ENCODE assay signal across 7 cellular contexts in genomic region chr17:50061713-50062045, GRCh38. TPM values are rescaled to one million over a fixed set of nuclear protein-coding genes. Genes with fewer than 3 reads are reported as not detected.
DNase-seq lines count a peak whose midpoint lies in the region; ATAC-seq and TF ChIP-seq lines count a peak whose summit lies in the region.
"Not testable (repeated sequence)": the region's sequence is repeated elsewhere in the genome, so short reads cannot be mapped to it uniquely, and the experiment has no call there.

No MANE protein-coding gene starts in this region.

- not testable (repeated sequence) for H3K36me3 ChIP-seq in heart right ventricle; mucosa of rectum (ENCODE audit: control insufficient read depth in 2 of 2, insufficient read depth in 2 of 2, low read length in 2 of 2); sigmoid colon; thyroid gland

- H3K27ac ChIP-seq in VCaP: peak overlapping the region; percentile 32; the same call in 1 of the 2 replicates
- H3K27ac ChIP-seq in heart right ventricle: peak overlapping the region; percentile 72 to 97 (median 90)
- H3K27ac ChIP-seq in mucosa of rectum (ENCODE audit: low read depth in 2 of 2, low read length in 2 of 2): peak overlapping the region; percentile 53 to 68
- H3K27ac ChIP-seq in sigmoid colon: peak overlapping the region; percentile 91 to 96 (median 94)
- H3K27ac ChIP-seq in thyroid gland: peak overlapping the region; percentile 94 to 99 (median 95)

- not testable (repeated sequence) for H3K27me3 ChIP-seq in heart right ventricle; mucosa of rectum (ENCODE audit: control insufficient read depth in 2 of 2, insufficient read depth in 2 of 2, low read length in 2 of 2); sigmoid colon; thyroid gland

- TF ChIP-seq EP300 in sigmoid colon (IDR thresholded peaks at IDR 0.05): not testable (repeated sequence)

- WGBS in heart right ventricle, 2 donors: 71 to 77% methylated on average over 10 of the region's 10 CpGs
- 57 to 86% methylated on average over 10 of the region's 10 CpGs for WGBS in sigmoid colon, 2 donors
- 79 to 81% methylated on average over 4 to 10 of the region's 10 CpGs for WGBS in thyroid gland, 2 donors

- H3K9me3 ChIP-seq in heart right ventricle; mucosa of rectum (ENCODE audit: control insufficient read depth in 2 of 2, low read length in 2 of 2); sigmoid colon; thyroid gland: not testable (repeated sequence)

- not testable (repeated sequence) for ATAC-seq in heart right ventricle

- H3K4me3 ChIP-seq in epithelial cell of esophagus (ENCODE audit: low read length) (peak overlapping the region; percentile 75), heart right ventricle (peak overlapping the region in 8 of 10 donors; percentile 3 to 37 (median 22))
- H3K4me3 ChIP-seq in mucosa of rectum (ENCODE audit: low read length in 2 of 2); sigmoid colon; thyroid gland (replicated peaks in 1 of 3): not testable (repeated sequence)

- not testable (repeated sequence) for TF ChIP-seq POLR2A in sigmoid colon (IDR thresholded peaks at IDR 0.05); thyroid gland (IDR thresholded peaks at IDR 0.05)

- intact Hi-C loops in heart right ventricle (cut with DNase I); sigmoid colon (cut with DNase I); thyroid gland (cut with DNase I): not testable (repeated sequence)

- not testable (repeated sequence) for TF ChIP-seq CTCF in VCaP (conservative IDR thresholded peaks at IDR 0.05); epithelial cell of esophagus (IDR thresholded peaks at IDR 0.05; ENCODE audit: insufficient read depth, low read depth, low read length, missing control alignments); heart right ventricle (IDR thresholded peaks at IDR 0.05); sigmoid colon (IDR thresholded peaks at IDR 0.05); thyroid gland (IDR thresholded peaks at IDR 0.05)

- peak overlapping the region in 1 of 2 donors; percentile 65 for H3K9ac ChIP-seq in mucosa of rectum (ENCODE audit: low read depth in 1 of 2, low read length in 2 of 2)

- DNase-seq in M059J (ENCODE audit: low read depth) (peak; percentile 59), epithelial cell of esophagus (ENCODE audit: low read depth) (peak; percentile 61), thyroid gland (peak in 1 of 2 donors; percentile 45)
- DNase-seq in heart right ventricle, sigmoid colon: not testable (repeated sequence)

- H3K4me1 ChIP-seq in heart right ventricle: peaks cover 57 to 100% (median 89%) of the 10 kb centered on the region in 9 donors
- peaks cover 66 to 68% of the 10 kb centered on the region in 2 donors for H3K4me1 ChIP-seq in mucosa of rectum (ENCODE audit: control insufficient read depth in 2 of 2, insufficient read depth in 2 of 2, low read length in 2 of 2)
- H3K4me1 ChIP-seq in sigmoid colon: peaks cover 0 to 91% (median 89%) of the 10 kb centered on the region in 4 donors
- H3K4me1 ChIP-seq in thyroid gland: peaks cover 54 to 83% of the 10 kb centered on the region in 2 donors

RNA-seq across cellular contexts. Expression of gene ITGA3, which starts 5.8 kb away (rescaled TPM):
- total RNA-seq in M059J (2014; rRNA removed; shearing (Covaris generic)): 365 and 711 TPM in 2 replicates
- total RNA-seq in heart right ventricle (10 to 100 TPM; 12.5 to 44.2 (median 22.5) TPM), sigmoid colon (10 to 100 TPM; 19.9 to 54.0 (median 39.5) TPM), thyroid gland (100 to 1,000 TPM; 145 to 246 (median 172) TPM)
- polyA plus RNA-seq in heart right ventricle (10 to 100 TPM; 26.1 to 39.9 TPM), sigmoid colon (10 to 100 TPM; 15.6 to 85.1 (median 17.1) TPM)

RNA-seq across cellular contexts. Expression of gene PDK2, which starts 33.5 kb away (rescaled TPM):
- total RNA-seq in M059J (2014; rRNA removed; shearing (Covaris generic)): 27.2 and 38.2 TPM in 2 replicates
- total RNA-seq in heart right ventricle: 100 to 1,000 TPM; 161 to 337 (median 231) TPM
- 100 to 1,000 TPM in 1 of 2 donors, 10 to 100 TPM in 1; 88.1 to 129 TPM for polyA plus RNA-seq in heart right ventricle
- 10 to 100 TPM; 40.3 to 82.8 (median 45.7) TPM for total RNA-seq in sigmoid colon
- 10 to 100 TPM; 23.1 to 56.5 (median 43.9) TPM for polyA plus RNA-seq in sigmoid colon
- total RNA-seq in thyroid gland: 10 to 100 TPM; 42.5 to 79.3 (median 64.5) TPM

Comparison
In these comparisons a context has a peak if more than half of its experiments do, and no peak if none do; other contexts are left out.
1. H3K27ac ChIP-seq: peak in every context shown above with its lines; median percentile 95 in thyroid gland; 94 in sigmoid colon; 90 in heart right ventricle; 60 in mucosa of rectum; 32 in VCaP.